11 cellular contexts compared by ENCODE assay signal in genomic region chr19:48258350-48258749, GRCh38. TPM values are rescaled to one million over a fixed set of nuclear protein-coding genes. Genes with fewer than 3 reads are reported as not detected.
DNase-seq lines count a peak whose midpoint lies in the region; ATAC-seq, FAIRE-seq and TF ChIP-seq lines count a peak whose summit lies in the region.
"Had no signal": no experiment of that assay in that cellular context is flagged by ENCODE, and none has a peak within 500 bp of the region (broad histone marks: within the 10 kb centered on the region; RNA-seq: fewer than 3 reads in every experiment).

No MANE protein-coding gene starts in this region.

- WGBS in HepG2 (ENCODE audit: low lambda C conversion rate): 66% methylated on average over 6 of the region's 6 CpGs

- POLR2A ChIA-PET in HepG2 (lab: Yijun Ruan, JAX): no interaction called here
- POLR2A ChIA-PET in MCF 10A (lab: Yijun Ruan, JAX): interaction anchor here (0.9 kb wide), 1 partner anchor 295 kb away, joined by 3 read pairs; no protein-coding TSS in a partner anchor

- H3K4me3 Mint-ChIP-seq in chondrocyte (ENCODE audit: unreplicated experiment) (no peak overlapping the region), MCF 10A (ENCODE audit: unreplicated experiment) (no peak overlapping the region)

- H3K27me3 Mint-ChIP-seq in chondrocyte (ENCODE audit: low read depth) (no peaks in the 10 kb centered on the region), MCF 10A (ENCODE audit: insufficient read depth, unreplicated experiment) (no peaks in the 10 kb centered on the region)

- no peak for TF ChIP-seq CTCF in HepG2 (CRISPR knock-in tag; IDR thresholded peaks at IDR 0.05)
- TF ChIP-seq CTCF in upper lobe of right lung (IDR thresholded peaks at IDR 0.05): no peak
- no peak for TF ChIP-seq CTCF in chondrocyte (IDR thresholded peaks at IDR 0.05)
- no peak for TF ChIP-seq CTCF in MCF 10A (IDR thresholded peaks at IDR 0.05; ENCODE audit: unreplicated experiment)

- intact Hi-C loops in HepG2 (cut with micrococcal nuclease; ENCODE audit: unreplicated experiment): no loop called here
- intact Hi-C loops in upper lobe of right lung (cut with DNase I): no loop called here
- intact Hi-C loops in MCF 10A (cut with micrococcal nuclease): no loop called here

- H3K4me1 ChIP-seq in HepG2 (ENCODE audit: insufficient read depth, low read length) (peaks cover 18% of the 10 kb centered on the region), upper lobe of right lung (peaks cover 36% of the 10 kb centered on the region)

- TF ChIP-seq POLR2A in HepG2 (IDR thresholded peaks at IDR 0.05; ENCODE audit: insufficient read depth in 1 of 2, low read depth in 2 of 2, low read length in 2 of 2): no peak

- no peak overlapping the region for H3K27ac Mint-ChIP-seq in chondrocyte (ENCODE audit: unreplicated experiment)
- H3K27ac Mint-ChIP-seq in MCF 10A (ENCODE audit: low read depth, unreplicated experiment): no peak overlapping the region

- BruUV-seq in HepG2 (replicated peaks; lab: Mats Ljungman, UMichigan): no TSS peak
- BruUV-seq in MCF 10A (replicated peaks; lab: Mats Ljungman, UMichigan): no TSS peak

- peak; percentile 54 for FAIRE-seq in HepG2 (lab: Jason Lieb, UNC)

- CTCF ChIA-PET in HepG2 (lab: Yijun Ruan, JAX; ENCODE audit: low intra/inter-chr PET ratio, low total read pairs) (no interaction called here), MCF 10A (lab: Yijun Ruan, JAX) (interaction anchor here (0.6 to 0.8 kb wide), 2 partner anchors 75 to 127 kb away, joined by 3 read pairs; no protein-coding TSS in a partner anchor)

- H3K79me2 ChIP-seq in HepG2 (ENCODE audit: insufficient read depth, low read length): peaks cover 8% of the 10 kb centered on the region

- H3K27me3 ChIP-seq in HepG2 (ENCODE audit: control insufficient read depth in 1 of 2, insufficient read depth in 2 of 2, low read length in 2 of 2): no peaks in the 10 kb centered on the region
- no peaks in the 10 kb centered on the region for H3K27me3 ChIP-seq in upper lobe of right lung
- H3K27me3 ChIP-seq: brain microvascular endothelial cell had no signal

- H3K36me3 ChIP-seq in HepG2 (replicated peaks in 1 of 2; ENCODE audit: control insufficient read depth in 1 of 2, insufficient read depth in 2 of 2, low read length in 2 of 2) (no peaks in the 10 kb centered on the region), upper lobe of right lung (no peaks in the 10 kb centered on the region)
- H3K36me3 ChIP-seq: brain microvascular endothelial cell had no signal

- TF ChIP-seq RAD21 in HepG2 (CRISPR knock-in tag; IDR thresholded peaks at IDR 0.05): no peak

- no peak overlapping the region for H3K9ac ChIP-seq in HepG2 (ENCODE audit: insufficient read depth, low read depth, low read length)

- in situ Hi-C loops in HepG2 (cut with HindIII; ENCODE audit: extremely low pct_ligation_motif_present, low pct_unique_long_range_greater_than_20kb): loop anchor here (25.0 kb wide), 1 partner anchor 296 kb away; no protein-coding TSS in a partner anchor

- peak overlapping the region; percentile 15 for H2AFZ ChIP-seq in HepG2 (ENCODE audit: low read length)

- no peak for TF ChIP-seq EP300 in HepG2 (IDR thresholded peaks at IDR 0.05; ENCODE audit: low read depth in 2 of 2, low read length in 2 of 2)
- no peak for TF ChIP-seq EP300 in HepG2 (CRISPR knock-in tag; IDR thresholded peaks at IDR 0.05; ENCODE audit: borderline replicate concordance)

- ATAC-seq in HepG2: no peak
- ATAC-seq in upper lobe of right lung: no peak

- H3K9me3 Mint-ChIP-seq in chondrocyte (ENCODE audit: low read depth) (no peaks in the 10 kb centered on the region), MCF 10A (ENCODE audit: unreplicated experiment) (no peaks in the 10 kb centered on the region)

- H3K4me3 ChIP-seq in HepG2 (replicated peaks in 1 of 3; ENCODE audit: insufficient read depth in 1 of 3, low read depth in 2 of 3, low read length in 3 of 3): no peak overlapping the region
- H3K4me3 ChIP-seq in upper lobe of right lung: peak overlapping the region; percentile 9

- H3K4me2 ChIP-seq in HepG2 (ENCODE audit: low read depth, low read length): no peak overlapping the region

- H3K9me3 ChIP-seq in HepG2 (ENCODE audit: low read length) (no peaks in the 10 kb centered on the region), upper lobe of right lung (no peaks in the 10 kb centered on the region)

- H3K27ac ChIP-seq in HepG2 (ENCODE audit: extremely low read length, insufficient read depth, low read length) (no peak overlapping the region), upper lobe of right lung (peak overlapping the region; percentile 61)
- H3K27ac ChIP-seq: brain microvascular endothelial cell had no signal

- DNase-seq in stimulated activated CD4-positive, alpha-beta T cell treated with anti-CD3 and anti-CD28 coated beads, Interleukin-15, amount 100 ng/mL, for 24 hours: peak; percentile 33
- no peak for DNase-seq in stimulated activated CD4-positive, alpha-beta T cell treated with anti-CD3 and anti-CD28 coated beads, Interleukin-2, amount 100 ng/mL, for 48 hours
- DNase-seq in T-helper 22 cell (ENCODE audit: low read depth): peak; percentile 19
- DNase-seq in HepG2 (ENCODE audit: low spot score): no peak
- no peak for DNase-seq in upper lobe of right lung
- DNase-seq in chondrocyte (ENCODE audit: low spot score): no peak
- no peak for DNase-seq in foreskin melanocyte
- no peak for DNase-seq in MCF 10A (ENCODE audit: unreplicated experiment)
- DNase-seq: brain microvascular endothelial cell, IMR-90, Right ventricle myocardium superior had no signal

- no peaks in the 10 kb centered on the region for H4K20me1 ChIP-seq in HepG2 (ENCODE audit: insufficient read depth, low read length)

- H3K36me3 Mint-ChIP-seq in chondrocyte (ENCODE audit: low read depth) (no peaks in the 10 kb centered on the region), MCF 10A (ENCODE audit: insufficient read depth, unreplicated experiment) (peaks cover 5% of the 10 kb centered on the region)

- peaks cover 24% of the 10 kb centered on the region for H3K4me1 Mint-ChIP-seq in chondrocyte (ENCODE audit: low read depth)
- H3K4me1 Mint-ChIP-seq in MCF 10A (ENCODE audit: insufficient read depth, unreplicated experiment): peaks cover 9% of the 10 kb centered on the region

RNA-seq across cellular contexts. Expression of gene CARD8, which starts 2.6 kb away (rescaled TPM):
- total RNA-seq in HepG2 (2016; rRNA removed; fragmentation: Illumina TruSeq; extraction: Trizol) (19.2 and 22.6 TPM in 2 replicates), upper lobe of right lung (88.2 TPM), chondrocyte (19.8 to 29.5 TPM (median 23.3 TPM) in 3 replicates), MCF 10A (2022) (16.0 and 24.0 TPM in 2 replicates)
- 10.5 and 12.2 TPM in 2 replicates for total RNA-seq in HepG2 (2016; cell fraction: cytosol; rRNA removed; fragmentation: Illumina TruSeq; extraction: Trizol; ENCODE audit: low read depth)
- total RNA-seq in HepG2 (2016; cell fraction: insoluble cytoplasmic fraction; rRNA removed; fragmentation: Illumina TruSeq; extraction: Trizol): 20.3 and 22.0 TPM in 2 replicates
- 14.9 and 16.2 TPM in 2 replicates for total RNA-seq in HepG2 (2016; cell fraction: membrane; rRNA removed; fragmentation: Illumina TruSeq; extraction: Trizol)
- 27.3 and 27.4 TPM in 2 replicates for total RNA-seq in HepG2 (2016; cell fraction: nucleus; rRNA removed; fragmentation: Illumina TruSeq; extraction: Trizol)
- polyA plus RNA-seq in HepG2 (2011; rRNA removed): 12.6 and 15.0 TPM in 2 replicates
- 6.0 and 6.2 TPM in 2 replicates for polyA plus RNA-seq in HepG2 (2011; cell fraction: cytosol; rRNA removed)
- polyA plus RNA-seq in HepG2 (2011; cell fraction: nucleus; rRNA removed): 55.7 and 59.6 TPM in 2 replicates
- polyA plus RNA-seq in HepG2 (2012): 15.3 and 16.1 TPM in 2 replicates
- 8.2 and 8.4 TPM in 2 replicates for polyA plus RNA-seq in HepG2 (2016; cell fraction: cytosol; fragmentation: Illumina TruSeq; extraction: Trizol; ENCODE audit: low read depth)
- 18.5 and 19.2 TPM in 2 replicates for polyA plus RNA-seq in HepG2 (2016; cell fraction: insoluble cytoplasmic fraction; fragmentation: Illumina TruSeq; extraction: Trizol; ENCODE audit: low read depth)
- 9.8 TPM in 2 replicates for polyA plus RNA-seq in HepG2 (2016; cell fraction: membrane; fragmentation: Illumina TruSeq; extraction: Trizol; ENCODE audit: low read depth)
- polyA plus RNA-seq in HepG2 (2016; cell fraction: nucleus; fragmentation: Illumina TruSeq; extraction: Trizol; ENCODE audit: insufficient read depth, low read depth): 40.8 and 46.1 TPM in 2 replicates
- 11.4 and 14.4 TPM in 2 replicates for polyA minus RNA-seq in HepG2 (2011; rRNA and poly(A)+ RNA removed; ENCODE audit: low replicate concordance)
- polyA minus RNA-seq in HepG2 (2011; cell fraction: cytosol; rRNA and poly(A)+ RNA removed): 6.8 and 7.5 TPM in 2 replicates
- 61.5 and 62.0 TPM in 2 replicates for polyA minus RNA-seq in HepG2 (2011; cell fraction: nucleus; rRNA and poly(A)+ RNA removed)

RNA-seq across cellular contexts. Expression of gene ZNF114, which starts 11.5 kb away (rescaled TPM):
- total RNA-seq in HepG2 (2016; rRNA removed; fragmentation: Illumina TruSeq; extraction: Trizol) (13.3 and 18.0 TPM in 2 replicates), upper lobe of right lung (1.8 TPM), chondrocyte (0.27 to 0.97 TPM (median 0.87 TPM) in 3 replicates), MCF 10A (2022) (not detected in 2 replicates)
- total RNA-seq in HepG2 (2016; cell fraction: cytosol; rRNA removed; fragmentation: Illumina TruSeq; extraction: Trizol; ENCODE audit: low read depth): 4.1 and 5.6 TPM in 2 replicates
- 13.4 and 17.1 TPM in 2 replicates for total RNA-seq in HepG2 (2016; cell fraction: insoluble cytoplasmic fraction; rRNA removed; fragmentation: Illumina TruSeq; extraction: Trizol)
- total RNA-seq in HepG2 (2016; cell fraction: membrane; rRNA removed; fragmentation: Illumina TruSeq; extraction: Trizol): 9.9 and 12.6 TPM in 2 replicates
- 7.2 and 8.3 TPM in 2 replicates for total RNA-seq in HepG2 (2016; cell fraction: nucleus; rRNA removed; fragmentation: Illumina TruSeq; extraction: Trizol)
- 2.1 and 3.4 TPM in 2 replicates for polyA plus RNA-seq in HepG2 (2011; rRNA removed)
- 2.4 and 3.1 TPM in 2 replicates for polyA plus RNA-seq in HepG2 (2011; cell fraction: cytosol; rRNA removed)
- 1.5 and 2.4 TPM in 2 replicates for polyA plus RNA-seq in HepG2 (2011; cell fraction: nucleus; rRNA removed)
- 1.7 TPM in 2 replicates for polyA plus RNA-seq in HepG2 (2012)
- polyA plus RNA-seq in HepG2 (2016; cell fraction: cytosol; fragmentation: Illumina TruSeq; extraction: Trizol; ENCODE audit: low read depth): 0.91 and 1.1 TPM in 2 replicates
- polyA plus RNA-seq in HepG2 (2016; cell fraction: insoluble cytoplasmic fraction; fragmentation: Illumina TruSeq; extraction: Trizol; ENCODE audit: low read depth): 11.6 and 12.0 TPM in 2 replicates
- 2.7 and 3.7 TPM in 2 replicates for polyA plus RNA-seq in HepG2 (2016; cell fraction: membrane; fragmentation: Illumina TruSeq; extraction: Trizol; ENCODE audit: low read depth)
- polyA plus RNA-seq in HepG2 (2016; cell fraction: nucleus; fragmentation: Illumina TruSeq; extraction: Trizol; ENCODE audit: insufficient read depth, low read depth): 14.1 and 14.6 TPM in 2 replicates
- 4.2 and 4.6 TPM in 2 replicates for polyA minus RNA-seq in HepG2 (2011; rRNA and poly(A)+ RNA removed; ENCODE audit: low replicate concordance)
- polyA minus RNA-seq in HepG2 (2011; cell fraction: cytosol; rRNA and poly(A)+ RNA removed): 3.3 and 6.2 TPM in 2 replicates
- polyA minus RNA-seq in HepG2 (2011; cell fraction: nucleus; rRNA and poly(A)+ RNA removed): 6.3 and 7.2 TPM in 2 replicates

Comparison
In these comparisons a context has a peak if more than half of its experiments do, and no peak if none do; other contexts are left out.
1. DNase-seq: peak in stimulated activated CD4-positive, alpha-beta T cell treated with anti-CD3 and anti-CD28 coated beads, Interleukin-15, amount 100 ng/mL, for 24 hours (single experiment) and T-helper 22 cell (single experiment); none in stimulated activated CD4-positive, alpha-beta T cell treated with anti-CD3 and anti-CD28 coated beads, Interleukin-2, amount 100 ng/mL, for 48 hours (0 of 2), HepG2 (single experiment), upper lobe of right lung (single experiment), chondrocyte (single experiment), foreskin melanocyte (single experiment) and MCF 10A (single experiment).